Comparison of ENCODE assay signal across 8 cellular contexts in the genomic region with DNA sequence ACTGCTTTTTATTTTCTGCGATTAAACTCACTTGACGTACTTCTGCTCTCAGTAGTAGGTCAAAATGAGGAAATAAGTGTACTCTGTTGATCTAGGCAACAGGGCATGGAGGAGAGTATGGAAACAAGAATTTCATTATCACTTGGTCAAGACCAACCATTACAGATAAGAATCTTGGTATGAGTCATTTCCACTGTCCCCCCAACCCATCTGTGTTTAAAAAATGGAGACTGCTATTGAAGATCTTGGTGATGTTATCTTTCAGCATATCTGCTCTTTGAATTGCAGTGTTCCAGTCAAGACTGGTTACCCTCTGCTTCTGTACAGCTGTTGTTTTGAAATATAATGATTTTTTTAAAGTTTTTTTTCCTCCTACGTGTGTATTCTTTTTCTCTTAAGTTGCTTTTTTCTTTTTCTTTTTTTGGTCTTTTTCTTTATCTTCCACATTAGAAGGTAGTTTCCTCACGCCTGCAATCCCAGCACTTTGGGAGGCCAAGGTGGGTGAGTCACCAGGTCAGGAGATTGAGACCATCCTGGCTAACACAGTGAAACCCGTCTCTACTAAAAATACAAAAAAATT. TPM values are rescaled to one million over a fixed set of nuclear protein-coding genes. Genes with fewer than 3 reads are reported as not detected.
DNase-seq lines count a peak whose midpoint lies in the region; ATAC-seq, FAIRE-seq and TF ChIP-seq lines count a peak whose summit lies in the region.

No MANE protein-coding gene starts in this region.

- peak; percentile 88 for ATAC-seq in GM19023 (IDR thresholded peaks at IDR 0.05; ENCODE audit: unreplicated experiment)
- ATAC-seq in HG02870 (IDR thresholded peaks at IDR 0.05; ENCODE audit: unreplicated experiment), result peak; percentile 92
- no peak for ATAC-seq in upper lobe of left lung (ENCODE audit: low FRiP score in 2 of 2)

- TF ChIP-seq POLR2A in upper lobe of left lung (IDR thresholded peaks at IDR 0.05), result no peak

- H3K27me3 ChIP-seq in neutrophil (no peaks in the 10 kb centered on the region), upper lobe of left lung (no peaks in the 10 kb centered on the region)

- H3K4me3 ChIP-seq in neutrophil (ENCODE audit: low read depth in 1 of 2, low read length in 1 of 2) (no peak overlapping the region), upper lobe of left lung (no peak overlapping the region)

- DNase-seq in RCC 7860 (ENCODE audit: low spot score) (peak; percentile 82), upper lobe of left lung (no peak), AG08396 (ENCODE audit: low spot score) (no peak), head of caudate nucleus (no peak), frontal cortex (ENCODE audit: low spot score in 2 of 2) (no peak)

- TF ChIP-seq EP300 in upper lobe of left lung (IDR thresholded peaks at IDR 0.05), result no peak

- FAIRE-seq in RCC 7860 (lab: Jason Lieb, UNC), result peak; percentile 83
- FAIRE-seq in frontal cortex (lab: Jason Lieb, UNC), result no peak

- WGBS in upper lobe of left lung, 2 donors, result 77 to 85% methylated on average over 5 of the region's 5 CpGs

- TF ChIP-seq CTCF in neutrophil (IDR thresholded peaks at IDR 0.05) (no peak), upper lobe of left lung (IDR thresholded peaks at IDR 0.05) (no peak)

- H3K4me1 ChIP-seq in neutrophil (ENCODE audit: control insufficient read depth in 1 of 2, insufficient read depth in 1 of 2, low read depth in 1 of 2, low read length in 1 of 2) (peaks cover 4 to 8% of the 10 kb centered on the region in 2 experiments), upper lobe of left lung (peaks cover 0 to 51% (median 12%) of the 10 kb centered on the region in 4 donors)

- H3K9me3 ChIP-seq in neutrophil (no peaks in the 10 kb centered on the region), upper lobe of left lung (no peaks in the 10 kb centered on the region)

- H3K36me3 ChIP-seq in neutrophil (peaks cover 3% of the 10 kb centered on the region), upper lobe of left lung (peaks cover 0 to 7% (median 2%) of the 10 kb centered on the region in 4 donors)

- H3K27ac ChIP-seq in neutrophil (peak overlapping the region; percentile 41), upper lobe of left lung (peak overlapping the region in 1 of 4 donors; percentile 30)

- intact Hi-C loops in head of caudate nucleus (cut with DNase I), result no loop called here

RNA-seq across cellular contexts. Expression of a gene that starts 11.7 kb away (rescaled TPM):
- total RNA-seq in upper lobe of left lung (10 to 100 TPM; 18.9 to 85.1 (median 31.2) TPM), frontal cortex (28.9 TPM)

RNA-seq across cellular contexts. Expression of a gene that starts 38.5 kb away (rescaled TPM):
- total RNA-seq in upper lobe of left lung, result 10 to 100 TPM; 16.4 to 32.4 (median 25.8) TPM
- 18.3 TPM for total RNA-seq in frontal cortex

Comparison
In these comparisons a context has a peak if more than half of its experiments do, and no peak if none do; other contexts are left out.
1. ATAC-seq: peak in GM19023 (single experiment) and HG02870 (single experiment); none in upper lobe of left lung (0 of 2).